In genomic region chr6:56807992-56808342, GRCh38 we compare ENCODE assay signal across 19 cellular contexts.
DNase-seq lines count a peak whose midpoint lies in the region; ATAC-seq, FAIRE-seq and TF ChIP-seq lines count a peak whose summit lies in the region.
"Had no signal": no experiment of that assay in that cellular context is flagged by ENCODE, and none has a peak within 500 bp of the region (broad histone marks: within the 10 kb centered on the region; RNA-seq: fewer than 3 reads in every experiment).

No MANE protein-coding gene starts in this region.

- POLR2A ChIA-PET in A549 (lab: Yijun Ruan, JAX) (no interaction called here), HEK293 (lab: Yijun Ruan, JAX) (interaction anchor here (1.3 to 1.4 kb wide), 2 partner anchors 18 to 34 kb away, joined by 3 read pairs; no protein-coding TSS in a partner anchor), WTC11 (lab: Charles Lee) (no interaction called here)

- H3K4me1 ChIP-seq in A549 (peaks cover 80% of the 10 kb centered on the region), HEK293 (ENCODE audit: control insufficient read depth, insufficient read depth, low read length) (peaks cover 50% of the 10 kb centered on the region)
- H3K4me1 ChIP-seq: lower lobe of right lung had no signal

- peak overlapping the region; percentile 26 to 62; a peak in 1 of 6 replicates for H3K27ac ChIP-seq in A549
- H3K27ac ChIP-seq in HEK293 (ENCODE audit: extremely low read depth, low read depth, low read length), result no peak overlapping the region
- H3K27ac ChIP-seq: lower lobe of right lung, WERI-Rb-1 had no signal

- WGBS in A549 (ENCODE audit: missing lambda C conversion rate), result 27% methylated on average over 4 of the region's 4 CpGs

- H3K4me2 ChIP-seq in A549, result peak overlapping the region; percentile 67

- no peak for FAIRE-seq in A549 (lab: Jason Lieb, UNC)
- FAIRE-seq: GM12891 had no signal

- H3K4me3 Mint-ChIP-seq in WTC11, result no peak overlapping the region
- H3K4me3 Mint-ChIP-seq in glutamatergic neuron (ENCODE audit: unreplicated experiment), result peak overlapping the region; percentile 47
- H3K4me3 Mint-ChIP-seq: activated T-helper 1 cell treated with anti-CD3 and anti-CD28 coated beads, Interleukin-12 subunit alpha, Interleukin-12 subunit beta, Interleukin-2, Interleukin-4 antibody, amounts not matched to agents 30 ng/mL and 10 ng/mL and 1 ng/mL, durations not matched to agents 14 hours and 24 hours and 36 hours; CD8-positive, alpha-beta T cell; central memory CD8-positive, alpha-beta T cell; IgD-negative memory B cell; T-helper 1 cell treated with Interleukin-12 subunit alpha and Interleukin-12 subunit beta and Interleukin-4 antibody, amounts not matched to agents 30 μg/mL and 1 μg/mL, for 36 hours had no signal

- CTCF ChIA-PET in A549 (lab: Yijun Ruan, JAX) (interaction anchor here (1.7 kb wide), 1 partner anchor 36 kb away, joined by 6 read pairs; no protein-coding TSS in a partner anchor), HEK293 (lab: Yijun Ruan, JAX) (interaction anchor here (0.5 kb wide), 1 partner anchor 84 kb away, joined by 4 read pairs; no protein-coding TSS in a partner anchor), WTC11 (lab: Charles Lee) (interaction anchor here (0.5 kb wide), 1 partner anchor 11 kb away, joined by 4 read pairs; no protein-coding TSS in a partner anchor)

- no peaks in the 10 kb centered on the region for H3K36me3 ChIP-seq in HEK293 (ENCODE audit: control insufficient read depth in 2 of 2, insufficient read depth in 1 of 2, low read length in 2 of 2)
- H3K36me3 ChIP-seq: lower lobe of right lung, WERI-Rb-1 had no signal

- H3K9me3 Mint-ChIP-seq in WTC11 (no peaks in the 10 kb centered on the region), glutamatergic neuron (ENCODE audit: unreplicated experiment) (peaks cover 12% of the 10 kb centered on the region)
- H3K9me3 Mint-ChIP-seq: activated T-helper 1 cell treated with anti-CD3 and anti-CD28 coated beads, Interleukin-12 subunit alpha, Interleukin-12 subunit beta, Interleukin-2, Interleukin-4 antibody, amounts not matched to agents 30 ng/mL and 10 ng/mL and 1 ng/mL, durations not matched to agents 14 hours and 24 hours and 36 hours; CD8-positive, alpha-beta T cell; central memory CD8-positive, alpha-beta T cell; IgD-negative memory B cell; T-helper 1 cell treated with Interleukin-12 subunit alpha and Interleukin-12 subunit beta and Interleukin-4 antibody, amounts not matched to agents 30 μg/mL and 1 μg/mL, for 36 hours had no signal

- TF ChIP-seq POLR2A in A549 (IDR thresholded peaks at IDR 0.05; ENCODE audit: low read length), result no peak

- H3K4me1 Mint-ChIP-seq in WTC11, result peaks cover 59% of the 10 kb centered on the region
- peaks cover 57% of the 10 kb centered on the region for H3K4me1 Mint-ChIP-seq in glutamatergic neuron (ENCODE audit: low read depth, unreplicated experiment)
- H3K4me1 Mint-ChIP-seq: central memory CD8-positive, alpha-beta T cell; IgD-negative memory B cell had no signal

- H3K9me3 ChIP-seq in A549, result no peaks in the 10 kb centered on the region
- no peaks in the 10 kb centered on the region for H3K9me3 ChIP-seq in HEK293 (ENCODE audit: control insufficient read depth, insufficient read depth, low read depth, low read length)
- H3K9me3 ChIP-seq: lower lobe of right lung had no signal

- ATAC-seq in A549, result no peak
- no peak for ATAC-seq in WTC11
- no peak for ATAC-seq in HG03354 (IDR thresholded peaks at IDR 0.05; ENCODE audit: poor library complexity, severe bottlenecking, unreplicated experiment)
- no peak for ATAC-seq in GM19397 (IDR thresholded peaks at IDR 0.05; ENCODE audit: unreplicated experiment)
- ATAC-seq: CD8-positive, alpha-beta T cell had no signal

- H3K4me3 ChIP-seq in A549 (no peak overlapping the region), HEK293 (ENCODE audit: low read depth, low read length) (no peak overlapping the region)
- H3K4me3 ChIP-seq: lower lobe of right lung had no signal

- no peak for TF ChIP-seq RAD21 in A549 (conservative IDR thresholded peaks at IDR 0.05 in 1 of 2, IDR thresholded peaks at IDR 0.05 in 1 of 2)

- DNase-seq in A549 (ENCODE audit: low read depth in 1 of 2, low spot score in 1 of 2), result peak in 1 of 2 experiments; percentile 69
- DNase-seq in WTC11 (ENCODE audit: low spot score), result no peak
- DNase-seq in glutamatergic neuron, result no peak
- no peak for DNase-seq in stimulated activated CD4-positive, alpha-beta T cell treated with anti-CD3 and anti-CD28 coated beads, Interleukin-2, amount 100 ng/mL, for 24 hours
- DNase-seq in NCI-H1436 (lab: John Stamatoyannopoulos, UW), result no peak
- DNase-seq: CD8-positive, alpha-beta T cell; effector memory CD4-positive, alpha-beta T cell; lower lobe of right lung; NCI-H1092; NCI-H2107; WERI-Rb-1 had no signal

- H3K36me3 Mint-ChIP-seq in WTC11 (no peaks in the 10 kb centered on the region), glutamatergic neuron (ENCODE audit: unreplicated experiment) (no peaks in the 10 kb centered on the region)
- H3K36me3 Mint-ChIP-seq: CD8-positive, alpha-beta T cell; IgD-negative memory B cell had no signal

- H3K27ac Mint-ChIP-seq in WTC11, result peak overlapping the region; percentile 63
- H3K27ac Mint-ChIP-seq in glutamatergic neuron (ENCODE audit: unreplicated experiment), result peak overlapping the region; percentile 90
- H3K27ac Mint-ChIP-seq: activated T-helper 1 cell treated with anti-CD3 and anti-CD28 coated beads, Interleukin-12 subunit alpha, Interleukin-12 subunit beta, Interleukin-2, Interleukin-4 antibody, amounts not matched to agents 30 ng/mL and 10 ng/mL and 1 ng/mL, durations not matched to agents 14 hours and 24 hours and 36 hours; CD8-positive, alpha-beta T cell; IgD-negative memory B cell; T-helper 1 cell treated with Interleukin-12 subunit alpha and Interleukin-12 subunit beta and Interleukin-4 antibody, amounts not matched to agents 30 μg/mL and 1 μg/mL, for 36 hours had no signal

- TF ChIP-seq EP300 in A549 (IDR thresholded peaks at IDR 0.05), result no peak

- H3K27me3 Mint-ChIP-seq in WTC11 (ENCODE audit: low read depth), result no peaks in the 10 kb centered on the region
- peaks cover 6% of the 10 kb centered on the region for H3K27me3 Mint-ChIP-seq in glutamatergic neuron (ENCODE audit: unreplicated experiment)
- H3K27me3 Mint-ChIP-seq: central memory CD8-positive, alpha-beta T cell had no signal

- TF ChIP-seq CTCF in A549 (IDR thresholded peaks at IDR 0.05) (no peak), HEK293 (tag by site-specific recombination; IDR thresholded peaks at IDR 0.05) (no peak), WTC11 (IDR thresholded peaks at IDR 0.05) (no peak), glutamatergic neuron (IDR thresholded peaks at IDR 0.05; ENCODE audit: partially characterized antibody, unreplicated experiment) (no peak)

TF ChIP-seq in A549, 52 proteins besides CTCF, POLR2A, EP300 and RAD21 (continues in another document):
- no peak for TF ChIP-seq HES2 (IDR thresholded peaks at IDR 0.05)
- peak; percentile 16; the same call in 1 of the 2 replicates for TF ChIP-seq GATA3 (IDR thresholded peaks at IDR 0.05; ENCODE audit: borderline replicate concordance)
- TF ChIP-seq BCL3 (IDR thresholded peaks at IDR 0.05), result no peak

TF ChIP-seq in HEK293, 187 proteins besides CTCF, POLR2A, EP300 and RAD21 (continues in another document):
- TF ChIP-seq ZNF416 (tag by site-specific recombination; IDR thresholded peaks at IDR 0.05), result no peak

TF ChIP-seq in WTC11, 78 proteins besides CTCF, POLR2A, EP300 and RAD21 (continues in another document):
- TF ChIP-seq ESRRA (CRISPR knock-in tag; IDR thresholded peaks at IDR 0.05; ENCODE audit: borderline replicate concordance) (no peak), NFYB (CRISPR knock-in tag; conservative IDR thresholded peaks at IDR 0.05; ENCODE audit: low read depth) (no peak), MLX (CRISPR knock-in tag; IDR thresholded peaks at IDR 0.05) (no peak), NR2C2 (CRISPR knock-in tag; IDR thresholded peaks at IDR 0.05) (no peak), TP53 (CRISPR knock-in tag; IDR thresholded peaks at IDR 0.05) (no peak), GRHL2 (CRISPR knock-in tag; IDR thresholded peaks at IDR 0.05; ENCODE audit: insufficient replicate concordance, severe bottlenecking) (no peak), STAT6 (CRISPR knock-in tag; conservative IDR thresholded peaks at IDR 0.05; ENCODE audit: low read depth) (no peak), ELF4 (CRISPR knock-in tag; IDR thresholded peaks at IDR 0.05; ENCODE audit: low read depth) (no peak)
- TF ChIP-seq, protein P1, sequence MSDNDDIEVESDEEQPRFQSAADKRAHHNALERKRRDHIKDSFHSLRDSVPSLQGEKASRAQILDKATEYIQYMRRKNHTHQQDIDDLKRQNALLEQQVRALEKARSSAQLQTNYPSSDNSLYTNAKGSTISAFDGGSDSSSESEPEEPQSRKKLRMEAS (CRISPR knock-in tag; IDR thresholded peaks at IDR 0.05), result no peak
